In genomic region chr3:105424412-105425152, GRCh38 we compare ENCODE assay signal across 32 cellular contexts.
"Had no signal": no experiment of that assay in that cellular context is flagged by ENCODE, and none has a peak within 500 bp of the region (broad histone marks: within the 10 kb centered on the region; RNA-seq: fewer than 3 reads in every experiment).

No MANE protein-coding gene starts in this region.

- H3K27me3 Mint-ChIP-seq: activated B cell treated with CpG ODN at 0.5 μM for 24 hours; activated CD4-positive, alpha-beta memory T cell treated with anti-CD3 and anti-CD28 coated beads, Interleukin-2, amount 10 ng/mL, durations not matched to agents 7 days and 5 days; activated CD4-positive, alpha-beta T cell treated with anti-CD3 and anti-CD28 coated beads, Interleukin-2, amount 10 ng/mL, durations not matched to agents 7 days and 5 days; activated naive CD8-positive, alpha-beta T cell treated with anti-CD3 and anti-CD28 coated beads, Interleukin-2, amount 10 ng/mL, durations not matched to agents 7 days and 5 days; central memory CD8-positive, alpha-beta T cell; dendritic cell treated with granulocyte-macrophage colony-stimulating factor and Interleukin-4, amounts not matched to agents 40 ng/mL and 50 ng/mL, for 4 days; effector memory CD8-positive, alpha-beta T cell; T-helper 17 cell had no signal

- H3K9me3 Mint-ChIP-seq: activated B cell treated with CpG ODN at 0.5 μM for 24 hours; activated CD4-positive, alpha-beta memory T cell treated with anti-CD3 and anti-CD28 coated beads, Interleukin-2, amount 10 ng/mL, durations not matched to agents 7 days and 5 days; activated CD4-positive, alpha-beta T cell treated with anti-CD3 and anti-CD28 coated beads, Interleukin-2, amount 10 ng/mL, durations not matched to agents 7 days and 5 days; activated naive CD4-positive, alpha-beta T cell treated with anti-CD3 and anti-CD28 coated beads, Interleukin-2, amount 10 ng/mL, durations not matched to agents 7 days and 5 days; activated naive CD4-positive, alpha-beta T cell treated with anti-CD3 and anti-CD28 coated beads, Interleukin-2, amount 50 U/mL, for 72 hours; activated naive CD8-positive, alpha-beta T cell treated with anti-CD3 and anti-CD28 coated beads, Interleukin-2, amount 10 ng/mL, durations not matched to agents 7 days and 5 days; activated T-cell treated with anti-CD3 and anti-CD28 coated beads, Interleukin-2, amount 50 U/mL, for 24 hours; activated T-cell treated with anti-CD3 and anti-CD28 coated beads, Interleukin-2, amount 50 U/mL, for 72 hours; central memory CD8-positive, alpha-beta T cell; dendritic cell treated with granulocyte-macrophage colony-stimulating factor and Interleukin-4, amounts not matched to agents 40 ng/mL and 50 ng/mL, for 4 days; effector memory CD8-positive, alpha-beta T cell; T-helper 2 cell treated with Interferon-gamma antibody and Interleukin-4, amounts not matched to agents 5 μg/mL and 100 μg/mL, for 36 hours had no signal

- H3K27ac Mint-ChIP-seq: activated B cell treated with CpG ODN at 0.5 μM for 24 hours; activated CD4-positive, alpha-beta memory T cell treated with anti-CD3 and anti-CD28 coated beads, Interleukin-2, amount 10 ng/mL, durations not matched to agents 7 days and 5 days; activated CD4-positive, alpha-beta T cell treated with anti-CD3 and anti-CD28 coated beads, Interleukin-2, amount 10 ng/mL, durations not matched to agents 7 days and 5 days; activated naive CD4-positive, alpha-beta T cell treated with anti-CD3 and anti-CD28 coated beads, Interleukin-2, amount 10 ng/mL, durations not matched to agents 7 days and 5 days; activated naive CD4-positive, alpha-beta T cell treated with anti-CD3 and anti-CD28 coated beads, Interleukin-2, amount 50 U/mL, for 72 hours; activated naive CD8-positive, alpha-beta T cell treated with anti-CD3 and anti-CD28 coated beads, Interleukin-2, amount 10 ng/mL, durations not matched to agents 7 days and 5 days; activated T-cell treated with anti-CD3 and anti-CD28 coated beads, Interleukin-2, amount 50 U/mL, for 24 hours; activated T-cell treated with anti-CD3 and anti-CD28 coated beads, Interleukin-2, amount 50 U/mL, for 72 hours; dendritic cell treated with granulocyte-macrophage colony-stimulating factor and Interleukin-4, amounts not matched to agents 40 ng/mL and 50 ng/mL, for 4 days; effector memory CD8-positive, alpha-beta T cell; T-helper 17 cell; T-helper 2 cell treated with Interferon-gamma antibody and Interleukin-4, amounts not matched to agents 5 μg/mL and 100 μg/mL, for 36 hours had no signal

- H3K4me1 ChIP-seq: ascending aorta, esophagus muscularis mucosa, foreskin keratinocyte, gastrocnemius medialis, heart left ventricle had no signal

- H3K4me1 Mint-ChIP-seq: activated CD4-positive, alpha-beta memory T cell treated with anti-CD3 and anti-CD28 coated beads, Interleukin-2, amount 10 ng/mL, durations not matched to agents 7 days and 5 days; activated CD4-positive, alpha-beta T cell treated with anti-CD3 and anti-CD28 coated beads, Interleukin-2, amount 10 ng/mL, durations not matched to agents 7 days and 5 days; activated naive CD4-positive, alpha-beta T cell treated with anti-CD3 and anti-CD28 coated beads, Interleukin-2, amount 10 ng/mL, durations not matched to agents 7 days and 5 days; activated naive CD8-positive, alpha-beta T cell treated with anti-CD3 and anti-CD28 coated beads, Interleukin-2, amount 10 ng/mL, durations not matched to agents 7 days and 5 days; central memory CD8-positive, alpha-beta T cell had no signal

- H3K27me3 ChIP-seq: ascending aorta, brain microvascular endothelial cell, dorsolateral prefrontal cortex, esophagus muscularis mucosa, foreskin keratinocyte, gastrocnemius medialis, heart left ventricle had no signal

- ATAC-seq: activated CD4-positive, CD25-positive, alpha-beta regulatory T cell treated with anti-CD3 and anti-CD28 coated beads, Interleukin-2, amount 50 U/mL, for 24 hours; activated naive CD4-positive, alpha-beta T cell treated with anti-CD3 and anti-CD28 coated beads, Interleukin-2, amount 50 U/mL, for 72 hours; activated T-cell treated with anti-CD3 and anti-CD28 coated beads, Interleukin-2, amount 50 U/mL, for 72 hours; effector memory CD8-positive, alpha-beta T cell; foreskin keratinocyte; gastrocnemius medialis; heart left ventricle; T-helper 17 cell had no signal

- H3K27ac ChIP-seq: ascending aorta, brain microvascular endothelial cell, coronary artery, esophagus muscularis mucosa, foreskin keratinocyte, gastrocnemius medialis, heart left ventricle, WERI-Rb-1 had no signal

- DNase-seq: activated B cell treated with CpG ODN at 0.5 μM for 24 hours; activated CD4-positive, alpha-beta memory T cell treated with anti-CD3 and anti-CD28 coated beads, Interleukin-2, amount 10 ng/mL, durations not matched to agents 7 days and 5 days; activated CD4-positive, alpha-beta T cell treated with anti-CD3 and anti-CD28 coated beads, Interleukin-2, amount 10 ng/mL, durations not matched to agents 7 days and 5 days; activated CD4-positive, alpha-beta T cell treated with anti-CD3 and anti-CD28 coated beads, Interleukin-2, amount 50 U/mL, for 4 hours; activated CD8-positive, alpha-beta memory T cell treated with anti-CD3 and anti-CD28 coated beads, Interleukin-2, amount 50 U/mL, for 48 hours; activated gamma-delta T cell; activated naive CD4-positive, alpha-beta T cell; activated naive CD4-positive, alpha-beta T cell treated with anti-CD3 and anti-CD28 coated beads, Interleukin-2, amount 10 ng/mL, durations not matched to agents 7 days and 5 days; activated naive CD8-positive, alpha-beta T cell treated with anti-CD3 and anti-CD28 coated beads, Interleukin-2, amount 10 ng/mL, durations not matched to agents 7 days and 5 days; activated T-cell treated with anti-CD3 and anti-CD28 coated beads for 4 hours; activated T-cell treated with anti-CD3 and anti-CD28 coated beads, Interleukin-2, amount 50 U/mL, for 24 hours; activated T-cell treated with anti-CD3 and anti-CD28 coated beads, Interleukin-2, amount 50 U/mL, for 72 hours; brain microvascular endothelial cell; dorsolateral prefrontal cortex; effector memory CD8-positive, alpha-beta T cell; erythroblast; foreskin keratinocyte; gastrocnemius medialis; glutamatergic neuron; heart left ventricle; T-helper 17 cell; T1000; WERI-Rb-1 had no signal

- H3K36me3 ChIP-seq: ascending aorta, brain microvascular endothelial cell, esophagus muscularis mucosa, gastrocnemius medialis, heart left ventricle, WERI-Rb-1 had no signal

- H3K9me3 ChIP-seq: ascending aorta, esophagus muscularis mucosa, gastrocnemius medialis, heart left ventricle had no signal

- H3K36me3 Mint-ChIP-seq: activated naive CD4-positive, alpha-beta T cell treated with anti-CD3 and anti-CD28 coated beads, Interleukin-2, amount 10 ng/mL, durations not matched to agents 7 days and 5 days; activated naive CD4-positive, alpha-beta T cell treated with anti-CD3 and anti-CD28 coated beads, Interleukin-2, amount 50 U/mL, for 72 hours; activated naive CD8-positive, alpha-beta T cell treated with anti-CD3 and anti-CD28 coated beads, Interleukin-2, amount 10 ng/mL, durations not matched to agents 7 days and 5 days had no signal

- H3K4me3 Mint-ChIP-seq: activated B cell treated with CpG ODN at 0.5 μM for 24 hours; activated CD4-positive, alpha-beta memory T cell treated with anti-CD3 and anti-CD28 coated beads, Interleukin-2, amount 10 ng/mL, durations not matched to agents 7 days and 5 days; activated CD4-positive, alpha-beta T cell treated with anti-CD3 and anti-CD28 coated beads, Interleukin-2, amount 10 ng/mL, durations not matched to agents 7 days and 5 days; activated naive CD4-positive, alpha-beta T cell treated with anti-CD3 and anti-CD28 coated beads, Interleukin-2, amount 10 ng/mL, durations not matched to agents 7 days and 5 days; activated naive CD8-positive, alpha-beta T cell treated with anti-CD3 and anti-CD28 coated beads, Interleukin-2, amount 10 ng/mL, durations not matched to agents 7 days and 5 days; activated T-cell treated with anti-CD3 and anti-CD28 coated beads, Interleukin-2, amount 50 U/mL, for 24 hours; activated T-cell treated with anti-CD3 and anti-CD28 coated beads, Interleukin-2, amount 50 U/mL, for 72 hours; central memory CD8-positive, alpha-beta T cell; dendritic cell treated with granulocyte-macrophage colony-stimulating factor and Interleukin-4, amounts not matched to agents 40 ng/mL and 50 ng/mL, for 4 days; effector memory CD8-positive, alpha-beta T cell; T-helper 17 cell; T-helper 2 cell treated with Interferon-gamma antibody and Interleukin-4, amounts not matched to agents 5 μg/mL and 100 μg/mL, for 36 hours had no signal

- FAIRE-seq: bronchial epithelial cell had no signal

- H3K4me3 ChIP-seq: ascending aorta, coronary artery, dorsolateral prefrontal cortex, esophagus muscularis mucosa, gastrocnemius medialis, heart left ventricle had no signal
